In genomic region chr22:41043727-41044126, GRCh38 we compare ENCODE assay signal across 20 cellular contexts.
DNase-seq lines count a peak whose midpoint lies in the region; ATAC-seq lines count a peak whose summit lies in the region.
"Had no signal": no experiment of that assay in that cellular context is flagged by ENCODE, and none has a peak within 500 bp of the region (broad histone marks: within the 10 kb centered on the region; RNA-seq: fewer than 3 reads in every experiment).

No MANE protein-coding gene starts in this region.

- peak; percentile 23 for DNase-seq in KBM-7
- DNase-seq in NOMO-1 (lab: John Stamatoyannopoulos, UW; ENCODE audit: unreplicated experiment in 2 of 2) = peak; percentile 89 to 96
- peak; percentile 85 for DNase-seq in SKM-1 (lab: John Stamatoyannopoulos, UW; ENCODE audit: unreplicated experiment)
- no peak for DNase-seq in superior temporal gyrus (ENCODE audit: extremely low spot score)
- DNase-seq in T-helper 2 cell = no peak
- DNase-seq in NCI-H2029 treated with DMSO at 0.1 percent for 48 hours (lab: John Stamatoyannopoulos, UW) = no peak
- DNase-seq: CD4-positive, CD25-positive, alpha-beta regulatory T cell; COR-L47; DMS 273 treated with DMSO at 0.1 percent for 48 hours; DND-41; IMR-90; MM.1S; NCI-H1417; NCI-H187; NCI-H2171; NCI-H526; SHP77; T-helper 17 cell had no signal

- in situ Hi-C loops in KBM-7 (cut with MboI; ENCODE audit: low pct_unique_long_range_greater_than_20kb, low sequenced_read_pairs) = no loop called here

- ATAC-seq in HG02610 (IDR thresholded peaks at IDR 0.05; ENCODE audit: unreplicated experiment) = no peak
- ATAC-seq: SK-N-SH treated with all-trans-retinoic acid at 6 μM for 48 hours, T-helper 17 cell had no signal

Comparison
In these comparisons a context has a peak if more than half of its experiments do, and no peak if none do; other contexts are left out.
1. DNase-seq: peak in KBM-7 (single experiment), NOMO-1 (2 of 2) and SKM-1 (single experiment); none in superior temporal gyrus (single experiment), T-helper 2 cell (0 of 5) and NCI-H2029 treated with DMSO at 0.1 percent for 48 hours (single experiment).